In the genomic region with DNA sequence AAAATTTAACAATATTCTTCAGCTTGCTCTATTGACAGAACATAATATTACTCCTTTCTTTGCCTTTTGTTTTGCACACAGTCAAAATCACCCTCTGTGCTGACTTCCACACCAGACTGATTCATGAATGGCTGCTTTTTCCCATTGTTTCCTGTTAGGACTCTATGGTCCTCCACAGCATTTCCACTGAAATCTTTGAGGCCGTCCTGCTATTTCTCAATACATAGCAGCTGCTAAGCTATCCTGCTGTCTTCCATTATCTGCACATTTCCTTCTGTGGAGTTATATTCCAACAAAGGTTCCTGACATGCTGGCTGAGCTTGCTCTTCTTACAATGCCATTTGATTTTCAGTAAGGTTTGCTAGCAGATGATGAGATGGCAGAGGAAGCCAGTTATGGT, we compare ENCODE assay signal across 18 cellular contexts.
"Had no signal": no experiment of that assay in that cellular context is flagged by ENCODE, and none has a peak within 500 bp of the region (broad histone marks: within the 10 kb centered on the region; RNA-seq: fewer than 3 reads in every experiment).

No MANE protein-coding gene starts in this region.

- H3K4me1 ChIP-seq: esophagus muscularis mucosa, transverse colon, vagina had no signal

- DNase-seq: activated CD4-positive, alpha-beta T cell treated with anti-CD3 and anti-CD28 coated beads for 48 hours; activated CD8-positive, alpha-beta T cell treated with anti-CD3 and anti-CD28 coated beads for 36 hours; activated effector memory CD4-positive, alpha-beta T cell treated with Interleukin-2 at 50 U/mL for 16 hours; activated naive CD4-positive, alpha-beta T cell treated with anti-CD3 and anti-CD28 coated beads, Interleukin-2, amount 50 U/mL, for 16 hours; activated T-cell treated with anti-CD3 and anti-CD28 coated beads, Interleukin-2, amount 50 U/mL, for 4 hours; dorsolateral prefrontal cortex; naive B cell; right cardiac atrium; stimulated activated CD4-positive, alpha-beta T cell treated with anti-CD3 and anti-CD28 coated beads, Interleukin-4, amount 100 ng/mL, for 24 hours; stimulated activated naive CD4-positive, alpha-beta T cell; T-helper 17 cell; transverse colon had no signal

- ATAC-seq: activated CD8-positive, alpha-beta T cell treated with anti-CD3 and anti-CD28 coated beads for 36 hours; activated T-cell treated with anti-CD3 and anti-CD28 coated beads, Interleukin-2, amount 50 U/mL, for 4 hours; right cardiac atrium; T-helper 17 cell; WTC11 had no signal

- H3K27ac ChIP-seq: cardiac muscle cell, esophagus muscularis mucosa, skin epidermis, transverse colon, vagina had no signal

- H3K27me3 ChIP-seq: cardiac muscle cell, dorsolateral prefrontal cortex, esophagus muscularis mucosa, transverse colon, vagina had no signal

- H3K4me3 ChIP-seq: cardiac muscle cell, esophagus muscularis mucosa, lung, skin epidermis, transverse colon, vagina had no signal

- H3K36me3 ChIP-seq: cardiac muscle cell, esophagus muscularis mucosa, transverse colon, vagina had no signal

- H3K9me3 ChIP-seq: esophagus muscularis mucosa, transverse colon, vagina had no signal
